8 cellular contexts compared by ENCODE assay signal in the genomic region with DNA sequence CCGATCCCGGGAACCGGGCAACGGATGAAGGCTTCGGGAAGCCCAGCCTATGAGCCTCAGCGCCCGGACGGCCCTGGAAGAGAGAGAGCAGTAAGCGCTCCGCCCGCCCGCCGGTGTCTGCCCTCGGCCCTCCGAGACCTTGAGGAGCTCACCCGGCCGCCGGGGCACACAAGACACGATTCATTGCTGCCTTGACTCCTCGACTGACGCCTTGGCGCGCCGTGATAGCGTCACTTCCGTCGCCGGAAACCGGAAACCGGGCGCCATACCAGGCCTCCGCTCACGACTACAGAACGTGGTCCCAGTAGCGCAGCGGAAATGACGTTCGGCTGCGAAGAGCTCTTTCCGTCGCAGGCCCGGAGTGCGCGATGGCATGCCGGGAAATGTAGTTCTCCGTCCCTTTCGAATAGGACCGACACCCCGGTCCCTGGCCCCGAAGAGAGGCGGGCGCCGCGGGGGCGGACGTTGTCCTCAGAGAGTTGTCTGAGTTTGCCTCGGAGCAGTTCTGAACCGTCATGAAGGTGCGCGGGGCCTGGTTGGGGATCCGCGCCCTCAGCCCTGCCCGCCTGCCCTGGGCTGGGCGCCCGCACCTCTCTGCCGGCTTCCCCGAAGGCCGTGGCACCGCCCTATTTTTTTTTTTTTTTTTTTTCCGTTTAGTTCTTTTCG. TPM values are rescaled to one million over a fixed set of nuclear protein-coding genes. Genes with fewer than 3 reads are reported as not detected.
A peak's percentile ranks its signal among the peaks of the same experiment; 100 is the strongest.
DNase-seq lines count a peak whose midpoint lies in the region; ATAC-seq and TF ChIP-seq lines count a peak whose summit lies in the region.

Gene UQCC4, minus strand, starts transcription at position 208 of the 666 bp plus-strand sequence. Its CDS starts 24 bp downstream, at position 184.

- H3K27me3 Mint-ChIP-seq in T-helper 17 cell = no peaks in the 10 kb centered on the region

- H3K4me3 ChIP-seq in psoas muscle = peak within 1 kb of the TSS; percentile 91
- H3K4me3 ChIP-seq in uterus = peak within 1 kb of the TSS; percentile 58 to 66

- peak within 1 kb of the TSS; percentile 90 for H3K4me3 Mint-ChIP-seq in T-helper 17 cell

- H3K9me3 ChIP-seq in T-helper 17 cell (ENCODE audit: control insufficient read depth, low read length, poor library complexity, severe bottlenecking) (no peaks in the 10 kb centered on the region), psoas muscle (no peaks in the 10 kb centered on the region), uterus (no peaks in the 10 kb centered on the region)

- DNase-seq in NCI-H1694 treated with DMSO at 0.1 percent for 48 hours (lab: John Stamatoyannopoulos, UW) (peak; percentile 93), T-helper 17 cell (peak; percentile 94 to 98 (median 96)), left ventricle myocardium superior (peak; percentile 99), psoas muscle (peak; percentile 98 to 100), uterus (peak; percentile 99)

- TF ChIP-seq POLR2A in GM15510 (IDR thresholded peaks at IDR 0.05; ENCODE audit: borderline replicate concordance, extremely low read depth, insufficient read length) = peak; percentile 70
- TF ChIP-seq POLR2A in uterus (IDR thresholded peaks at IDR 0.05) = peak; percentile 56 to 78

- TF ChIP-seq CTCF in psoas muscle (IDR thresholded peaks at IDR 0.05) = no peak
- TF ChIP-seq CTCF in uterus (IDR thresholded peaks at IDR 0.05) = peak in 2 of 4 experiments; percentile 2 to 20

- peak; percentile 94 for ATAC-seq in HG02885 (IDR thresholded peaks at IDR 0.05; ENCODE audit: poor library complexity, unreplicated experiment)
- peak; percentile 93 for ATAC-seq in T-helper 17 cell
- ATAC-seq in left ventricle myocardium superior = peak; percentile 98
- ATAC-seq in psoas muscle = peak; percentile 96 to 98 (median 97)

- peak within 1 kb of the TSS; percentile 92 for H3K27ac Mint-ChIP-seq in T-helper 17 cell

- intact Hi-C loops in left ventricle myocardium superior (cut with micrococcal nuclease) = no loop called here
- intact Hi-C loops in psoas muscle (cut with DNase I) = loop anchor here in 1 of 2 donors (10.0 kb wide), 1 partner anchor 54 kb away; the partner anchor contains the start of gene CLCN7
- intact Hi-C loops in uterus (cut with DNase I; ENCODE audit: low total_unique reads) = no loop called here

- WGBS in psoas muscle, 3 donors = 0% methylated on average over 59 to 71 of the region's 71 CpGs

- no peaks in the 10 kb centered on the region for H3K36me3 Mint-ChIP-seq in T-helper 17 cell (ENCODE audit: low read depth)

- H3K27ac ChIP-seq in angular gyrus (ENCODE audit: low read depth, low read length) (peak within 1 kb of the TSS; percentile 95), psoas muscle (peak within 1 kb of the TSS; percentile 94), uterus (peak within 1 kb of the TSS; percentile 87 to 91)

- no peaks in the 10 kb centered on the region for H3K36me3 ChIP-seq in psoas muscle (ENCODE audit: insufficient read depth in 1 of 2, low read depth in 1 of 2)
- H3K36me3 ChIP-seq in uterus = no peaks in the 10 kb centered on the region

- H3K27me3 ChIP-seq in psoas muscle (ENCODE audit: insufficient read depth in 3 of 3, low read length in 2 of 3) (no peaks in the 10 kb centered on the region), uterus (no peaks in the 10 kb centered on the region)

- peaks cover 5% of the 10 kb centered on the region for H3K4me1 Mint-ChIP-seq in T-helper 17 cell

- H3K4me1 ChIP-seq in psoas muscle (peaks cover 20% of the 10 kb centered on the region), uterus (no peaks in the 10 kb centered on the region)

RNA-seq across cellular contexts. Expression of gene UQCC4, which starts in this region (rescaled TPM):
- total RNA-seq in T-helper 17 cell = 1 to 10 TPM; 7.0 to 8.8 TPM
- total RNA-seq in left ventricle myocardium superior = 13.3 TPM
- total RNA-seq in psoas muscle = 10 to 100 TPM; 11.7 to 22.8 (median 19.4) TPM
- polyA plus RNA-seq in psoas muscle = 10 to 100 TPM; 27.1 to 66.5 (median 63.7) TPM
- 10 to 100 TPM in 3 of 4 donors, 1 to 10 TPM in 1; 8.0 to 90.2 (median 21.4) TPM for total RNA-seq in uterus

Comparison
In these comparisons a context has a peak if more than half of its experiments do, and no peak if none do; other contexts are left out.
1. Peak in every context shown above with its lines: DNase-seq, ATAC-seq, H3K4me3 ChIP-seq and H3K27ac ChIP-seq.